ENCODE assay signal across 10 cellular contexts in the genomic region with DNA sequence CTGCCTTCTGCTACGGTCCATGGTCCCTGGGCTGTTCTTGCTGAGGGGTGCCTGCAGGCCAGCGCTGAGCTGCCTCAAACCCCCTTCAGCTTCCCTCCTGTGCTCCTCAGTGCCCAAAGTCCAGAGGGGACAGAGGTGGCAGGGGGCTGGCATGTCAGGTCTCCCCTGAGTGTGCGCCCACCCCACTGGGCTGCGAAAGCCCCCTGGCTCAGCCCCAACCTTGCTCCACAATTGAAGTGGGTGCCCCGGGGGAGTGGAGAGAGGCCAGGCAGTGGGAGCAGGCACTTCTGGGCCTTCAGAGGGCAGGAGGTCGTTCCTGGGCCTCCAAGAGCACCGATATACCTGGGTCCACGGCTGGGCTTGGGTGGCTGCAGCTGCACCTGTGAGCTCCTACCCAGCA.
"Had no signal": no experiment of that assay in that cellular context is flagged by ENCODE, and none has a peak within 500 bp of the region (broad histone marks: within the 10 kb centered on the region; RNA-seq: fewer than 3 reads in every experiment).

No MANE protein-coding gene starts in this region.

- H3K9me3 ChIP-seq: HAP-1 had no signal

- H3K4me1 Mint-ChIP-seq: GM23338, H9 had no signal

- H3K9ac ChIP-seq: GM23248 had no signal

- DNase-seq: GM23248, GOT3, H7, H9, HCEC 1CT had no signal

- H3K27ac Mint-ChIP-seq: GM23338, H9 had no signal

- H3K27ac ChIP-seq: GM23248 had no signal

- H2AFZ ChIP-seq: GM23248, GM23338 had no signal

- H3K36me3 ChIP-seq: HAP-1 had no signal

- ATAC-seq: GM23338, HCT116 had no signal

- H3K4me3 ChIP-seq: GM23248, GM23338, HAP-1 had no signal

- H3K4me1 ChIP-seq: HAP-1 had no signal

- H3K4me3 Mint-ChIP-seq: GM23338, H9 had no signal

- FAIRE-seq: H1, H54 had no signal

- H3K4me2 ChIP-seq: GM23338 had no signal
